ENCODE assay signal across 1 cellular context in the genomic region with DNA sequence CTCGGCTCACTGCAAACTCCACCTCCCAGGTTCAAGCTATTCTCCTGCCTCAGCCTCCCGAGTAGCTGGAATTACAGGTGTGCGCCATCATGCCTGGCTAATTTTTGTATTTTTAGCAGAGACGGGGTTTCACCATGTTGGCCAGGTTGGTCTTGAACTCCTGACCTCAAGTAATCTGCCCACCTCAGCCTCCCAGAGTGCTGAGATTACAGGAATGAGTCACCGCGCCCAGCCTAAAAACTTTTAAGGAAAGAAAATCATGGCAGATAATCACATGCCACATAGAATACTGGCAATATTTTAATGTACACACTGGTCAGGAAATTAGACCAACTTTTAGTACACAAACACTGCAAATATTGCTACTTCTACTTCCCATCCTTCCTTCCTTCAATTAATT.
TF ChIP-seq lines count a peak whose summit lies in the region.
"Not testable (repeated sequence)": the region's sequence is repeated elsewhere in the genome, so short reads cannot be mapped to it uniquely, and the experiment has no call there.

No MANE protein-coding gene starts in this region.

TF ChIP-seq in K562, 482 proteins besides CTCF, POLR2A, EP300 and RAD21:
- TF ChIP-seq CBFA2T2 (conservative IDR thresholded peaks at IDR 0.05) (peak; percentile 65), TCF3 (CRISPR knock-in tag; IDR thresholded peaks at IDR 0.05) (peak; percentile 30; the same call in 1 of the 2 replicates), BCOR (IDR thresholded peaks at IDR 0.05) (0 out of 2 replicates have a peak, but pooled peaks have one; percentile 15), SMARCA4 (IDR thresholded peaks at IDR 0.05) (peak; percentile 60), CBFA2T3 (IDR thresholded peaks at IDR 0.05) (peak; percentile 81), HDAC1 (IDR thresholded peaks at IDR 0.05) (peak in 1 of 2 experiments; percentile 75; a peak in 2 of 4 replicates), NCOR1 (IDR thresholded peaks at IDR 0.05) (peak; percentile 23; the same call in 1 of the 2 replicates), TRIM24 (IDR thresholded peaks at IDR 0.05) (peak in 1 of 2 experiments; percentile 43; a peak in 1 of 4 replicates), ARID1B (IDR thresholded peaks at IDR 0.05) (peak; percentile 77), SMARCE1 (IDR thresholded peaks at IDR 0.05) (peak; percentile 75), HDAC2 (IDR thresholded peaks at IDR 0.05) (0 out of 2 replicates have a peak, but pooled peaks have one; percentile 31), KDM1A (IDR thresholded peaks at IDR 0.05) (peak; percentile 96 to 97), LCOR (CRISPR knock-in tag; IDR thresholded peaks at IDR 0.05) (peak; percentile 37; the same call in 1 of the 2 replicates), ATF3 (IDR thresholded peaks at IDR 0.05) (peak; percentile 76), TAL1 (IDR thresholded peaks at IDR 0.05) (peak; percentile 40; the same call in 1 of the 2 replicates), DPF2 (IDR thresholded peaks at IDR 0.05) (peak; percentile 76), JUND (IDR thresholded peaks at IDR 0.05; ENCODE audit: borderline replicate concordance, low read depth, low read length) (peak; percentile 64), JUND (tag; IDR thresholded peaks at IDR 0.05; ENCODE audit: borderline replicate concordance, low read depth, low read length) (peak; percentile 29; the same call in 1 of the 3 replicates), RCOR1 (IDR thresholded peaks at IDR 0.05; ENCODE audit: borderline replicate concordance in 1 of 2, low read depth in 2 of 2, low read length in 2 of 2) (peak in 1 of 2 experiments; percentile 46; a peak in 1 of 4 replicates), FOSL1 (tag; conservative IDR thresholded peaks at IDR 0.05) (peak; percentile 59)
- not testable (repeated sequence) for TF ChIP-seq ATF3 (CRISPR knock-in tag; conservative IDR thresholded peaks at IDR 0.05)
